8 cellular contexts compared by ENCODE assay signal in genomic region chr9:82606761-82607382, GRCh38.
A peak's percentile ranks its signal among the peaks of the same experiment; 100 is the strongest.
DNase-seq lines count a peak whose midpoint lies in the region.

No MANE protein-coding gene starts in this region.

- DNase-seq in activated CD4-positive, alpha-beta T cell treated with anti-CD3 and anti-CD28 coated beads for 48 hours = peak; percentile 3
- no peak for DNase-seq in activated CD4-positive, alpha-beta T cell treated with anti-CD3 and anti-CD28 coated beads for 1 hour
- peak; percentile 78 to 82 for DNase-seq in Kasumi-1 (lab: John Stamatoyannopoulos, UW)
- DNase-seq in SK-N-DZ (ENCODE audit: low spot score) = peak; percentile 76
- DNase-seq in fibroblast of the conjunctiva (ENCODE audit: low read depth) = peak; percentile 60
- DNase-seq in occipital lobe (lab: John Stamatoyannopoulos, UW) = peak; percentile 14
- no peak for DNase-seq in activated effector memory CD4-positive, alpha-beta T cell treated with anti-CD3 and anti-CD28 coated beads, Interleukin-2, amount 50 U/mL, for 16 hours
- DNase-seq in SHP77 (lab: John Stamatoyannopoulos, UW) = no peak

Comparison
In these comparisons a context has a peak if more than half of its experiments do, and no peak if none do; other contexts are left out.
1. DNase-seq: peak in activated CD4-positive, alpha-beta T cell treated with anti-CD3 and anti-CD28 coated beads for 48 hours (single experiment), Kasumi-1 (2 of 2), SK-N-DZ (single experiment), fibroblast of the conjunctiva (single experiment) and occipital lobe (single experiment); none in activated CD4-positive, alpha-beta T cell treated with anti-CD3 and anti-CD28 coated beads for 1 hour (single experiment), activated effector memory CD4-positive, alpha-beta T cell treated with anti-CD3 and anti-CD28 coated beads, Interleukin-2, amount 50 U/mL, for 16 hours (single experiment) and SHP77 (0 of 2).